ENCODE assay signal across 8 cellular contexts in genomic region chr12:64826234-64826633, GRCh38. TPM values are rescaled to one million over a fixed set of nuclear protein-coding genes. Genes with fewer than 3 reads are reported as not detected.
A peak's percentile ranks its signal among the peaks of the same experiment; 100 is the strongest.
DNase-seq lines count a peak whose midpoint lies in the region; ATAC-seq, FAIRE-seq and TF ChIP-seq lines count a peak whose summit lies in the region.

No MANE protein-coding gene starts in this region.

- peaks cover 17% of the 10 kb centered on the region; the same call in 1 of the 2 replicates for H3K23me2 ChIP-seq in H1 (ENCODE audit: low read depth, low read length)

- H2BK5ac ChIP-seq in H1 (ENCODE audit: low read depth, low read length), result no peak overlapping the region

- H3K4ac ChIP-seq in H1 (replicated peaks; ENCODE audit: insufficient read length, low read depth, low read length), result no peak overlapping the region

- H3K23ac ChIP-seq in H1 (ENCODE audit: insufficient read length), result no peak overlapping the region

- H3K9me3 ChIP-seq in H1 (ENCODE audit: insufficient read depth in 2 of 2, low read depth in 1 of 2, low read length in 1 of 2) (no peaks in the 10 kb centered on the region), upper lobe of left lung (peaks cover 0 to 3% (median 0%) of the 10 kb centered on the region in 4 donors)

- CTCF ChIA-PET in H1 (lab: Charles Lee; ENCODE audit: partially characterized antibody), result interaction anchor here (2.8 kb wide), 1 partner anchor 25 kb away, joined by 13 read pairs; no protein-coding TSS in a partner anchor

- H3K27me3 ChIP-seq in H1 (replicated peaks in 1 of 4; ENCODE audit: control insufficient read depth in 3 of 4, extremely low read depth in 1 of 4, insufficient read depth in 3 of 4, low read length in 3 of 4), result peaks cover 23 to 44% (median 37%) of the 10 kb centered on the region in 4 experiments
- peaks cover 0 to 27% (median 13%) of the 10 kb centered on the region in 4 donors for H3K27me3 ChIP-seq in upper lobe of left lung

- H2BK12ac ChIP-seq in H1 (ENCODE audit: low read depth, low read length), result no peak overlapping the region

- H3K36me3 ChIP-seq in H1 (ENCODE audit: control insufficient read depth in 2 of 4, insufficient read depth in 4 of 4, low read length in 3 of 4) (no peaks in the 10 kb centered on the region), upper lobe of left lung (no peaks in the 10 kb centered on the region)

- no peak overlapping the region for H4K8ac ChIP-seq in H1 (ENCODE audit: extremely low read depth, insufficient read depth, low read length)

- H3K4me1 ChIP-seq in H1 (replicated peaks in 1 of 4; ENCODE audit: control insufficient read depth in 3 of 4, insufficient read depth in 4 of 4, low read length in 3 of 4), result peaks cover 0 to 17% (median 7%) of the 10 kb centered on the region in 4 experiments; a peak in 4 of 7 replicates
- peaks cover 18 to 27% (median 25%) of the 10 kb centered on the region in 4 donors for H3K4me1 ChIP-seq in upper lobe of left lung

- no peak overlapping the region for H4K5ac ChIP-seq in H1 (ENCODE audit: insufficient read length, low read depth, low read length)

- no peak overlapping the region; a peak in 1 of 7 replicates for H3K9ac ChIP-seq in H1 (replicated peaks in 1 of 4; ENCODE audit: extremely low read depth in 1 of 4, low read depth in 3 of 4, low read length in 3 of 4)

- TF ChIP-seq POLR2A in H1 (IDR thresholded peaks at IDR 0.05; ENCODE audit: control extremely low read depth in 1 of 2, low read depth in 2 of 2, low read length in 2 of 2) (no peak), upper lobe of left lung (IDR thresholded peaks at IDR 0.05) (no peak)

- no peaks in the 10 kb centered on the region for H3K79me2 ChIP-seq in H1 (ENCODE audit: control insufficient read depth in 1 of 2, insufficient read depth in 2 of 2, low read length in 2 of 2)

- no peak overlapping the region for H3K18ac ChIP-seq in H1 (ENCODE audit: extremely low read depth, low read length)

- H4K91ac ChIP-seq in H1 (replicated peaks; ENCODE audit: insufficient read length, low read length), result no peak overlapping the region

- no peak for TF ChIP-seq RAD21 in H1 (IDR thresholded peaks at IDR 0.05 in 1 of 2, conservative IDR thresholded peaks at IDR 0.05 in 1 of 2; ENCODE audit: low read depth in 2 of 2, low read length in 2 of 2)

- DNase-seq in NCI-H82 (lab: John Stamatoyannopoulos, UW), result peak; percentile 40
- DNase-seq in NCI-H82 treated with DMSO at 0.1 percent for 48 hours (lab: John Stamatoyannopoulos, UW; ENCODE audit: unreplicated experiment), result no peak
- DNase-seq in MV-4-11 (lab: John Stamatoyannopoulos, UW), result peak; percentile 40
- peak in 1 of 2 experiments; percentile 86 for DNase-seq in H1 (ENCODE audit: low read depth in 1 of 2, low spot score in 2 of 2)
- DNase-seq in myocyte (ENCODE audit: low read depth), result peak; percentile 71
- peak in 1 of 2 donors; percentile 32 for DNase-seq in upper lobe of left lung

- H2BK15ac ChIP-seq in H1 (ENCODE audit: low read length), result no peak overlapping the region

- H3K14ac ChIP-seq in H1 (ENCODE audit: insufficient read length), result no peak overlapping the region

- no peak overlapping the region for H2AFZ ChIP-seq in H1 (ENCODE audit: low read length)

- peaks cover 3 to 4% of the 10 kb centered on the region in 2 experiments for H4K20me1 ChIP-seq in H1 (replicated peaks in 1 of 2; ENCODE audit: control insufficient read depth in 1 of 2, insufficient read depth in 2 of 2, low read length in 2 of 2)

- H2AK5ac ChIP-seq in H1 (ENCODE audit: low read depth, low read length), result no peak overlapping the region

- H3K56ac ChIP-seq in H1 (replicated peaks; ENCODE audit: insufficient read length, low read depth, low read length), result no peak overlapping the region

- peak; percentile 94 for FAIRE-seq in H1 (lab: Jason Lieb, UNC)

- ATAC-seq in upper lobe of left lung (ENCODE audit: low FRiP score in 2 of 2) (peak; percentile 27 to 55), HG02852 (IDR thresholded peaks at IDR 0.05; ENCODE audit: unreplicated experiment) (no peak)

- H3K4me3 ChIP-seq in H1 (ENCODE audit: extremely low read depth in 1 of 4, insufficient read depth in 2 of 4, low read depth in 3 of 4, low read length in 4 of 4) (peak overlapping the region; percentile 19 to 67 (median 52); a peak in 6 of 8 replicates), upper lobe of left lung (no peak overlapping the region)

- no peaks in the 10 kb centered on the region for H3K79me1 ChIP-seq in H1 (ENCODE audit: low read depth, low read length)

- no peak for TF ChIP-seq EP300 in H1 (IDR thresholded peaks at IDR 0.05; ENCODE audit: borderline replicate concordance in 1 of 2, low read depth in 2 of 2, low read length in 2 of 2)
- no peak for TF ChIP-seq EP300 in upper lobe of left lung (IDR thresholded peaks at IDR 0.05)

- H3K27ac ChIP-seq in VCaP (peak overlapping the region; percentile 72), H1 (ENCODE audit: low read depth, low read length) (no peak overlapping the region), upper lobe of left lung (no peak overlapping the region)

- no peak overlapping the region for H2BK20ac ChIP-seq in H1 (ENCODE audit: low read length)

- no peak for TF ChIP-seq CTCF in VCaP (conservative IDR thresholded peaks at IDR 0.05)
- TF ChIP-seq CTCF in H1 (IDR thresholded peaks at IDR 0.05; ENCODE audit: control extremely low read depth in 1 of 3, insufficient read depth in 1 of 3, low read depth in 1 of 3, low read length in 3 of 3), result no peak
- TF ChIP-seq CTCF in upper lobe of left lung (IDR thresholded peaks at IDR 0.05), result no peak

- no peak overlapping the region for H2BK120ac ChIP-seq in H1 (replicated peaks; ENCODE audit: low read depth, low read length)

- WGBS in H1 (ENCODE audit: extremely low coverage in 1 of 2, insufficient coverage in 1 of 2, insufficient read length in 1 of 2, insufficient replicate concordance in 2 of 2, low coverage in 1 of 2, low lambda C conversion rate in 2 of 2, missing lambda C conversion rate in 1 of 2), 2 experiments, result 6% methylated on average over 19 of the region's 19 CpGs; no CpG with 5 or more reads in 1 of the 2 experiments
- whole genome bisulfite sequencing in upper lobe of left lung, 2 donors, result 7 to 11% methylated on average over 19 of the region's 19 CpGs

- peak overlapping the region; percentile 96 to 99 for H3K4me2 ChIP-seq in H1 (ENCODE audit: insufficient read depth in 1 of 2, low read depth in 2 of 2, low read length in 2 of 2)

- POLR2A ChIA-PET in H1 (lab: Charles Lee; ENCODE audit: partially characterized antibody), result interaction anchor here (0.6 kb wide), 1 partner anchor 67 kb away, joined by 3 read pairs; the partner anchor contains the start of gene GNS

TF ChIP-seq in H1, 55 proteins besides CTCF, POLR2A, EP300 and RAD21 (continues in another document):
- TF ChIP-seq ATF2 (IDR thresholded peaks at IDR 0.05; ENCODE audit: low read length) (peak; percentile 92), TCF12 (IDR thresholded peaks at IDR 0.05; ENCODE audit: low read depth, low read length) (no peak), USF2 (IDR thresholded peaks at IDR 0.05; ENCODE audit: low read length) (no peak), KDM1A (IDR thresholded peaks at IDR 0.05; ENCODE audit: borderline replicate concordance, low read length) (no peak), TEAD4 (IDR thresholded peaks at IDR 0.05; ENCODE audit: low read depth, low read length) (peak; percentile 46; the same call in 1 of the 2 replicates), GABPA (IDR thresholded peaks at IDR 0.05; ENCODE audit: borderline replicate concordance, insufficient read depth, low read length) (no peak), GTF2F1 (IDR thresholded peaks at IDR 0.05; ENCODE audit: borderline replicate concordance, low read depth, low read length) (no peak), RBBP5 (IDR thresholded peaks at IDR 0.05; ENCODE audit: borderline replicate concordance, low read depth, low read length) (no peak), HDAC2 (IDR thresholded peaks at IDR 0.05; ENCODE audit: borderline replicate concordance in 1 of 2, low read depth in 2 of 2, low read length in 2 of 2) (peak; percentile 94 to 96; a peak in 3 of 4 replicates), JUND (IDR thresholded peaks at IDR 0.05; ENCODE audit: low read length) (no peak)
- TF ChIP-seq, protein P1, sequence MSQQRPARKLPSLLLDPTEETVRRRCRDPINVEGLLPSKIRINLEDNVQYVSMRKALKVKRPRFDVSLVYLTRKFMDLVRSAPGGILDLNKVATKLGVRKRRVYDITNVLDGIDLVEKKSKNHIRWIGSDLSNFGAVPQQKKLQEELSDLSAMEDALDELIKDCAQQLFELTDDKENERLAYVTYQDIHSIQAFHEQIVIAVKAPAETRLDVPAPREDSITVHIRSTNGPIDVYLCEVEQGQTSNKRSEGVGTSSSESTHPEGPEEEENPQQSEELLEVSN (IDR thresholded peaks at IDR 0.05), result peak; percentile 55; the same call in 1 of the 2 replicates

RNA-seq across cellular contexts. Expression of gene TBC1D30, which starts 1.8 kb away (rescaled TPM):
- total RNA-seq in H1 (2021; fragmentation: NEBNext Ultra II Directional; extraction: Animal tissue kit (Norgen Biotek cat#: 25700)), result 5.5 and 5.7 TPM in 2 replicates
- polyA plus RNA-seq in H1 (2011; rRNA removed), result 2.8 TPM in 2 replicates
- polyA plus RNA-seq in H1 (2011; cell fraction: cytosol; rRNA removed), result 3.0 TPM
- polyA plus RNA-seq in H1 (2011; cell fraction: nucleus; rRNA removed), result 3.4 TPM
- polyA plus RNA-seq in H1 (2012, experiment 1 of 2), result 2.4 to 3.1 TPM (median 2.7 TPM) in 4 replicates
- 0.26 TPM for polyA plus RNA-seq in H1 (2012, experiment 2 of 2)
- polyA plus RNA-seq in H1 (2013, experiment 1 of 2), result 1.9 TPM
- polyA plus RNA-seq in H1 (2013, experiment 2 of 2), result 1.8 TPM
- polyA minus RNA-seq in H1 (2011; rRNA and poly(A)+ RNA removed), result 6.2 and 6.6 TPM in 2 replicates
- polyA minus RNA-seq in H1 (2011; cell fraction: cytosol; rRNA and poly(A)+ RNA removed), result 3.6 TPM
- 5.9 TPM for polyA minus RNA-seq in H1 (2011; cell fraction: nucleus; rRNA and poly(A)+ RNA removed)
- total RNA-seq in myocyte, result 0.16 and 0.35 TPM in 2 replicates
- 0.55 TPM for polyA plus RNA-seq in myocyte (2012)
- 10 to 100 TPM; 13.0 to 35.2 (median 16.8) TPM for total RNA-seq in upper lobe of left lung

Comparison
In these comparisons a context has a peak if more than half of its experiments do, and no peak if none do; other contexts are left out.
1. H3K4me3 ChIP-seq: peak in H1 (4 of 4); none in upper lobe of left lung (0 of 4).